22 cellular contexts compared by ENCODE assay signal in the genomic region with DNA sequence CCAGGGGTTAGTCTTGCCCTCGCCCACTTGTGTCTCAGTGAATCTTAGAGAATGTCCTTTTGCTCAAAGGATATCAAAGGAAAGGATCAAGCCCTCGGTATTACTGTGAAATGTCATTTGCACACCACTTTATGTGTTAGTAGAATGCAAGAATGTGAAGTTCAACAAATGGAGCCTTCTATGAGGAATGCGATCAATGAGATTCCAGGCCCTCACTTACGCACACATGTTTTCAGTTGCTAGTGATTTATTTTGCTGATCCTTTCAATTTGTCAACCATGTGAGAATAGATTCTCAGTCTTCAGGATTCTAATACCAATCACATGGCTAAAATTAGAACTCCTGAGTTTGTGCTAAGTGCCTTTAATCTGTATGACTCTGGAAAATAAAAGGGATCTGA.
"Had no signal": no experiment of that assay in that cellular context is flagged by ENCODE, and none has a peak within 500 bp of the region (broad histone marks: within the 10 kb centered on the region; RNA-seq: fewer than 3 reads in every experiment).

No MANE protein-coding gene starts in this region.

- H3K79me2 ChIP-seq: parathyroid adenoma had no signal

- H2AFZ ChIP-seq: neural progenitor cell, parathyroid adenoma had no signal

- DNase-seq: effector CD8-positive, alpha-beta T cell; endodermal cell; foreskin fibroblast; gastrocnemius medialis; head of caudate nucleus; mesenchymal stem cell; mucosa of descending colon; naive B cell; right cardiac atrium; sigmoid colon; stimulated activated CD4-positive, alpha-beta T cell treated with anti-CD3 and anti-CD28 coated beads, Interleukin-2, amount 100 ng/mL, for 24 hours; stimulated activated CD4-positive, alpha-beta T cell treated with anti-CD3 and anti-CD28 coated beads, Interleukin-4, amount 100 ng/mL, for 24 hours; stimulated activated naive CD4-positive, alpha-beta T cell treated with Interleukin-2 at 50 U/mL for 16 hours; stomach; thyroid gland had no signal

- H3K4me1 ChIP-seq: gastrocnemius medialis, neural progenitor cell, parathyroid adenoma, prostate gland, sigmoid colon, thyroid gland had no signal

- H3K4me2 ChIP-seq: neural progenitor cell had no signal

- H3K9me3 ChIP-seq: gastrocnemius medialis, mucosa of descending colon, prostate gland, sigmoid colon, thyroid gland had no signal

- H3K36me3 ChIP-seq: gastrocnemius medialis, neural progenitor cell, prostate gland, sigmoid colon, stomach, thyroid gland had no signal

- H3K9ac ChIP-seq: neural progenitor cell, parathyroid adenoma had no signal

- H3K27ac ChIP-seq: epithelial cell of prostate, gastrocnemius medialis, neural progenitor cell, parathyroid adenoma, prostate gland, sigmoid colon, stomach, thyroid gland had no signal

- ATAC-seq: esophagus mucosa, gastrocnemius medialis, left lobe of liver, mucosa of descending colon, right cardiac atrium had no signal

- H3K27me3 ChIP-seq: gastrocnemius medialis, neural progenitor cell, sigmoid colon, stomach, thyroid gland had no signal

- H3K4me3 ChIP-seq: gastrocnemius medialis, lung, mucosa of descending colon, neural progenitor cell, prostate gland, sigmoid colon, stomach, thyroid gland had no signal
